In the genomic region with DNA sequence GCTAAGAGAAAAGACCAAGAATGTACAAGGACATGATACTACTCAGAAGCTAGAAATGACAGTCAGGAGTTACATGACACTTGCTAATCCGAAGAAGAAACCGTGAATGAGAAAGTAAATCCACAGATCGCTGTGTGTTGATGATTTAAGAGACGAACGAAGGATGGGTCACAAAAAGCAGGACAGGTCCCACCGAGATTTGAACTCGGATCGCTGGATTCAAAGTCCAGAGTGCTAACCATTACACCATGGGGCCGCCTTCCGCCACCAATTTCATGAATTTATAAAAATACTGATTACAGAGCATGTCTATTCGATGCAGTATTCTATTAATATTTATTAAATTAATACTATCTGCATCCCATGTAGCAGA, we compare ENCODE assay signal across 8 cellular contexts. TPM values are rescaled to one million over a fixed set of nuclear protein-coding genes. Genes with fewer than 3 reads are reported as not detected.
DNase-seq lines count a peak whose midpoint lies in the region; ATAC-seq, FAIRE-seq and TF ChIP-seq lines count a peak whose summit lies in the region.

No MANE protein-coding gene starts in this region.

- peak overlapping the region; percentile 84 for H3K4me2 ChIP-seq in keratinocyte (ENCODE audit: control insufficient read depth, extremely low read depth, insufficient read depth, low read depth, low read length)

- H3K9me3 Mint-ChIP-seq in activated naive CD8-positive, alpha-beta T cell treated with anti-CD3 and anti-CD28 coated beads for 36 hours: peaks cover 2% of the 10 kb centered on the region

- peak overlapping the region in 2 of 3 experiments; percentile 51 to 91 for H3K4me3 ChIP-seq in keratinocyte (ENCODE audit: control insufficient read depth in 2 of 3, extremely low read depth in 1 of 3, insufficient read depth in 2 of 3, low read depth in 1 of 3, low read length in 3 of 3)

- no peaks in the 10 kb centered on the region for H3K36me3 ChIP-seq in keratinocyte (ENCODE audit: control insufficient read depth in 2 of 2, extremely low read depth in 1 of 2, insufficient read depth in 2 of 2, low read length in 2 of 2)

- DNase-seq in NCI-H1105 treated with DMSO at 0.1 percent for 48 hours (lab: John Stamatoyannopoulos, UW): peak; percentile 38
- DNase-seq in NCI-H1105 (lab: John Stamatoyannopoulos, UW): no peak
- peak; percentile 36 for DNase-seq in NCI-H446 treated with DMSO at 0.1 percent for 48 hours (lab: John Stamatoyannopoulos, UW)
- peak; percentile 45 for DNase-seq in activated naive CD8-positive, alpha-beta T cell treated with anti-CD3 and anti-CD28 coated beads for 36 hours
- no peak for DNase-seq in keratinocyte (ENCODE audit: low read depth, low spot score)
- DNase-seq in SK-N-DZ (ENCODE audit: low spot score): no peak
- no peak for DNase-seq in amniotic stem cell (lab: John Stamatoyannopoulos, UW)

- peaks cover 3% of the 10 kb centered on the region for H3K36me3 Mint-ChIP-seq in activated naive CD8-positive, alpha-beta T cell treated with anti-CD3 and anti-CD28 coated beads for 36 hours

- no peak overlapping the region for H3K9ac ChIP-seq in keratinocyte (ENCODE audit: control insufficient read depth, extremely low read depth, insufficient read depth, low read length)

- no peak overlapping the region for H2AFZ ChIP-seq in keratinocyte (ENCODE audit: control insufficient read depth, low read length)

- H3K79me2 ChIP-seq in keratinocyte (ENCODE audit: control insufficient read depth, insufficient read depth, low read length): no peaks in the 10 kb centered on the region

- H3K27ac Mint-ChIP-seq in activated naive CD8-positive, alpha-beta T cell treated with anti-CD3 and anti-CD28 coated beads for 36 hours: peak overlapping the region; percentile 11

- H3K4me3 Mint-ChIP-seq in activated naive CD8-positive, alpha-beta T cell treated with anti-CD3 and anti-CD28 coated beads for 36 hours: peak overlapping the region; percentile 84

- H3K9me1 ChIP-seq in keratinocyte (ENCODE audit: control insufficient read depth, extremely low read depth, insufficient read depth, low read length): no peaks in the 10 kb centered on the region

- no peak overlapping the region for H3K27ac ChIP-seq in keratinocyte (ENCODE audit: control insufficient read depth, insufficient read depth, low read length)

- FAIRE-seq in keratinocyte (lab: Jason Lieb, UNC): no peak

- H3K4me1 Mint-ChIP-seq in activated naive CD8-positive, alpha-beta T cell treated with anti-CD3 and anti-CD28 coated beads for 36 hours: peaks cover 41% of the 10 kb centered on the region

- no peaks in the 10 kb centered on the region for H3K27me3 ChIP-seq in keratinocyte (ENCODE audit: control insufficient read depth, extremely low read depth, insufficient read depth, low read length)

- dilution Hi-C loops in keratinocyte (cut with MboI; ENCODE audit: extremely low pct_ligation_motif_present, low sequenced_read_pairs): no loop called here

- peaks cover 15% of the 10 kb centered on the region for H3K27me3 Mint-ChIP-seq in activated naive CD8-positive, alpha-beta T cell treated with anti-CD3 and anti-CD28 coated beads for 36 hours

- ATAC-seq in GM21723 (IDR thresholded peaks at IDR 0.05; ENCODE audit: unreplicated experiment): no peak

- no peaks in the 10 kb centered on the region for H4K20me1 ChIP-seq in keratinocyte (ENCODE audit: control insufficient read depth, extremely low read depth, insufficient read depth, low read length)

- no peak for TF ChIP-seq CTCF in keratinocyte (optimal IDR thresholded peaks at IDR 0.05 in 1 of 3, IDR thresholded peaks at IDR 0.05 in 1 of 3, conservative IDR thresholded peaks at IDR 0.05 in 1 of 3; ENCODE audit: extremely low read depth in 1 of 3, insufficient read depth in 2 of 3, low read length in 3 of 3)

- peaks cover 33% of the 10 kb centered on the region for H3K4me1 ChIP-seq in keratinocyte (ENCODE audit: control insufficient read depth, extremely low read depth, insufficient read depth, low read length)

- no peaks in the 10 kb centered on the region for H3K9me3 ChIP-seq in keratinocyte (ENCODE audit: control insufficient read depth, low read depth, low read length)

RNA-seq across cellular contexts. Expression of gene BTN3A2, which starts 54.0 kb away (rescaled TPM):
- 10 to 100 TPM; 25.6 to 27.0 TPM for total RNA-seq in activated naive CD8-positive, alpha-beta T cell treated with anti-CD3 and anti-CD28 coated beads for 36 hours
- polyA plus RNA-seq in keratinocyte: 10.8 to 12.2 TPM (median 11.8 TPM) in 3 replicates
- 2.0 TPM for polyA plus RNA-seq in keratinocyte (2011; ENCODE audit: low read depth)
- polyA plus RNA-seq in keratinocyte (2011; cell fraction: cytosol; rRNA removed): 6.3 and 8.5 TPM in 2 replicates
- 16.2 and 16.5 TPM in 2 replicates for polyA plus RNA-seq in keratinocyte (2011; cell fraction: nucleus; rRNA removed)
- polyA plus RNA-seq in keratinocyte (2012; ENCODE audit: low replicate concordance): 3.1 and 7.2 TPM in 2 replicates
- polyA minus RNA-seq in keratinocyte: 4.9 to 14.4 TPM (median 12.0 TPM) in 3 replicates
- polyA minus RNA-seq in keratinocyte (2011; cell fraction: cytosol; rRNA and poly(A)+ RNA removed): 3.6 TPM
- 2.3 and 9.9 TPM in 2 replicates for polyA minus RNA-seq in keratinocyte (2011; cell fraction: nucleus; rRNA and poly(A)+ RNA removed)
- 0.13 and 0.29 TPM in 2 replicates for polyA plus RNA-seq in SK-N-DZ (2014; cell fraction: cytosol; rRNA removed)
- 0.18 and 2.4 TPM in 2 replicates for polyA plus RNA-seq in SK-N-DZ (2014; cell fraction: nucleus; rRNA removed)

Comparison
In these comparisons a context has a peak if more than half of its experiments do, and no peak if none do; other contexts are left out.
1. DNase-seq: peak in NCI-H1105 treated with DMSO at 0.1 percent for 48 hours (single experiment), NCI-H446 treated with DMSO at 0.1 percent for 48 hours (single experiment) and activated naive CD8-positive, alpha-beta T cell treated with anti-CD3 and anti-CD28 coated beads for 36 hours (single experiment); none in NCI-H1105 (single experiment), keratinocyte (single experiment), SK-N-DZ (single experiment) and amniotic stem cell (single experiment).